ENCODE assay signal across 27 cellular contexts in the genomic region with DNA sequence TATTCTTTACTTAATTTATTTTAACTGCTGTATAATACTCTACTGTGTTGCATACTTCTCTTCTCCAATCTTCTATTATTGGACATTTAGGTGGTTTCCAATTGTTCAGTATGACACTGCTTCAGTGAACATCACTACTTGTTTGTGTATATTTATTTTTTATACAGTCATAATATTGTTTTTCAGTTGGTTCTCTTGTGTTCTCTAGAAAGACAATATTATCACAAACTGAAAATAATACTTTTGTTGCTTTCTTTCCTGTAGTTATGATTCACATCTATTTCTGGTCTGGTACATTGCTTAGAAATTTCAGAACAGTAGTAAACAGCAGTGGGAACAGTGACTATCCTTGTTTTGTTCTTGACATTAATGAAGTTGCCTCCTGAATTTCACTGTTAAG.
A peak's percentile ranks its signal among the peaks of the same experiment; 100 is the strongest.
DNase-seq lines count a peak whose midpoint lies in the region; ATAC-seq, FAIRE-seq and TF ChIP-seq lines count a peak whose summit lies in the region.
"Had no signal": no experiment of that assay in that cellular context is flagged by ENCODE, and none has a peak within 500 bp of the region (broad histone marks: within the 10 kb centered on the region; RNA-seq: fewer than 3 reads in every experiment).

No MANE protein-coding gene starts in this region.

- H3K27me3 Mint-ChIP-seq in T-helper 2 cell treated with Interferon-gamma antibody and Interleukin-4, amounts not matched to agents 5 μg/mL and 100 μg/mL, for 36 hours (ENCODE audit: low read depth) = peaks cover 2% of the 10 kb centered on the region

- H3K27ac Mint-ChIP-seq in T-helper 2 cell treated with Interferon-gamma antibody and Interleukin-4, amounts not matched to agents 5 μg/mL and 100 μg/mL, for 36 hours = peak overlapping the region; percentile 33
- H3K27ac Mint-ChIP-seq: activated CD8-positive, alpha-beta memory T cell treated with anti-CD3 and anti-CD28 coated beads, Interleukin-2, amount 10 ng/mL, durations not matched to agents 7 days and 5 days; brain; effector memory CD8-positive, alpha-beta T cell; T-cell had no signal

- no peak for TF ChIP-seq CTCF in GM12865 (IDR thresholded peaks at IDR 0.05; ENCODE audit: insufficient read depth, low read depth, low read length, missing control alignments)

- H3K4me1 Mint-ChIP-seq in T-helper 2 cell treated with Interferon-gamma antibody and Interleukin-4, amounts not matched to agents 5 μg/mL and 100 μg/mL, for 36 hours (ENCODE audit: low read depth) = peaks cover 3% of the 10 kb centered on the region
- H3K4me1 Mint-ChIP-seq: brain had no signal

- no peak for FAIRE-seq in HTR-8/SVneo (lab: Jason Lieb, UNC)
- FAIRE-seq: keratinocyte had no signal

- H3K4me3 Mint-ChIP-seq in T-helper 2 cell treated with Interferon-gamma antibody and Interleukin-4, amounts not matched to agents 5 μg/mL and 100 μg/mL, for 36 hours = no peak overlapping the region
- H3K4me3 Mint-ChIP-seq: activated CD4-positive, alpha-beta T cell treated with anti-CD3 and anti-CD28 coated beads, Interleukin-2, amount 10 ng/mL, durations not matched to agents 24 days and 14 days; activated CD8-positive, alpha-beta memory T cell treated with anti-CD3 and anti-CD28 coated beads, Interleukin-2, amount 10 ng/mL, durations not matched to agents 7 days and 5 days; brain; effector memory CD8-positive, alpha-beta T cell; T-cell had no signal

- DNase-seq in GM12865 (ENCODE audit: low read depth) (peak; percentile 63), HTR-8/SVneo (ENCODE audit: insufficient read length, low spot score) (no peak), NCI-H1436 (lab: John Stamatoyannopoulos, UW) (no peak)
- DNase-seq in T-helper 2 cell treated with Interferon-gamma antibody and Interleukin-4, amounts not matched to agents 5 μg/mL and 100 μg/mL, for 36 hours (ENCODE audit: low spot score) = no peak
- no peak for DNase-seq in stimulated activated CD8-positive, alpha-beta memory T cell treated with anti-CD3 and anti-CD28 coated beads, Interleukin-4, amount 100 ng/mL, for 48 hours
- DNase-seq in stimulated activated CD4-positive, alpha-beta T cell treated with anti-CD3 and anti-CD28 coated beads, Interleukin-4, amount 100 ng/mL, for 1 hour = no peak
- DNase-seq: activated CD4-positive, alpha-beta T cell treated with anti-CD3 and anti-CD28 coated beads, Interleukin-2, amount 10 ng/mL, durations not matched to agents 24 days and 14 days; activated CD8-positive, alpha-beta memory T cell treated with anti-CD3 and anti-CD28 coated beads, Interleukin-2, amount 10 ng/mL, durations not matched to agents 7 days and 5 days; activated effector memory CD4-positive, alpha-beta T cell treated with anti-CD3 and anti-CD28 coated beads, Interleukin-2, amount 50 U/mL, for 16 hours; C1 segment of cervical spinal cord; Calu3; effector memory CD8-positive, alpha-beta T cell; H7; NCI-H1092 treated with DMSO at 0.1 percent for 48 hours; NCI-H2029 treated with DMSO at 0.1 percent for 48 hours; NCI-H446 treated with DMSO at 0.1 percent for 48 hours; NK-92 treated with Interleukin-12 subunit alpha and Interleukin-12 subunit beta, amount 100 ng/mL, for 24 hours; sigmoid colon; T-cell had no signal

- peaks cover 9% of the 10 kb centered on the region for H3K36me3 Mint-ChIP-seq in T-helper 2 cell treated with Interferon-gamma antibody and Interleukin-4, amounts not matched to agents 5 μg/mL and 100 μg/mL, for 36 hours (ENCODE audit: low read depth)
- H3K36me3 Mint-ChIP-seq: brain had no signal

- no peak overlapping the region for H3K4me3 ChIP-seq in GM12865 (ENCODE audit: low read depth, low read length)
- H3K4me3 ChIP-seq: lung, sigmoid colon, thoracic aorta had no signal

- ATAC-seq in GM18867 (IDR thresholded peaks at IDR 0.05; ENCODE audit: unreplicated experiment) (peak; percentile 42), HG02884 (IDR thresholded peaks at IDR 0.05; ENCODE audit: unreplicated experiment) (peak; percentile 76)
- ATAC-seq: activated CD8-positive, alpha-beta memory T cell treated with anti-CD3 and anti-CD28 coated beads, Interleukin-2, amount 10 ng/mL, durations not matched to agents 7 days and 5 days; effector memory CD8-positive, alpha-beta T cell; esophagus mucosa; Panc1; T-cell had no signal

- peaks cover 15% of the 10 kb centered on the region for H3K9me3 Mint-ChIP-seq in T-helper 2 cell treated with Interferon-gamma antibody and Interleukin-4, amounts not matched to agents 5 μg/mL and 100 μg/mL, for 36 hours
